In genomic region chr3:47151836-47152235, GRCh38 we compare ENCODE assay signal across 29 cellular contexts.
"Had no signal": no experiment of that assay in that cellular context is flagged by ENCODE, and none has a peak within 500 bp of the region (broad histone marks: within the 10 kb centered on the region; RNA-seq: fewer than 3 reads in every experiment).

No MANE protein-coding gene starts in this region.

- H3K9me3 ChIP-seq: ascending aorta, gastroesophageal sphincter, uterus had no signal

- ATAC-seq: gastroesophageal sphincter, left colon, sciatic nerve had no signal

- H3K9me3 Mint-ChIP-seq: activated CD4-positive, alpha-beta memory T cell treated with anti-CD3 and anti-CD28 coated beads for 36 hours; activated CD4-positive, alpha-beta T cell treated with anti-CD3 and anti-CD28 coated beads, Interleukin-2, amount 10 ng/mL, durations not matched to agents 24 days and 14 days; activated naive CD4-positive, alpha-beta T cell treated with anti-CD3 and anti-CD28 coated beads, Interleukin-2, amount 50 U/mL, for 24 hours; activated T-cell treated with anti-CD3 and anti-CD28 coated beads, Interleukin-2, amount 50 U/mL, for 24 hours; effector memory CD8-positive, alpha-beta T cell; nephron; stimulated activated naive CD8-positive, alpha-beta T cell treated with anti-CD3 and anti-CD28 coated beads, Interleukin-15, Interleukin-2, amounts not matched to agents 100 ng/mL and 50 ng/mL, for 24 hours; T-helper 1 cell treated with Interleukin-12 subunit alpha and Interleukin-12 subunit beta and Interleukin-4 antibody, amounts not matched to agents 30 μg/mL and 1 μg/mL, for 36 hours; type B pancreatic cell had no signal

- H3K4me3 ChIP-seq: ascending aorta, coronary artery, gastroesophageal sphincter, skin epidermis, uterus had no signal

- FAIRE-seq: kidney, TTC549 had no signal

- H3K27me3 Mint-ChIP-seq: activated CD4-positive, alpha-beta memory T cell treated with anti-CD3 and anti-CD28 coated beads for 36 hours; activated CD4-positive, alpha-beta T cell treated with anti-CD3 and anti-CD28 coated beads, Interleukin-2, amount 10 ng/mL, durations not matched to agents 24 days and 14 days; activated naive CD4-positive, alpha-beta T cell treated with anti-CD3 and anti-CD28 coated beads, Interleukin-2, amount 50 U/mL, for 24 hours; activated T-cell treated with anti-CD3 and anti-CD28 coated beads, Interleukin-2, amount 50 U/mL, for 24 hours; effector memory CD8-positive, alpha-beta T cell; stimulated activated naive CD8-positive, alpha-beta T cell treated with anti-CD3 and anti-CD28 coated beads, Interleukin-15, Interleukin-2, amounts not matched to agents 100 ng/mL and 50 ng/mL, for 24 hours; type B pancreatic cell had no signal

- H3K27me3 ChIP-seq: ascending aorta, brain microvascular endothelial cell, gastroesophageal sphincter, uterus had no signal

- DNase-seq: activated CD4-positive, alpha-beta memory T cell treated with anti-CD3 and anti-CD28 coated beads for 36 hours; activated CD4-positive, alpha-beta T cell treated with anti-CD3 and anti-CD28 coated beads, Interleukin-2, amount 10 ng/mL, durations not matched to agents 24 days and 14 days; activated CD4-positive, CD25-positive, alpha-beta regulatory T cell treated with anti-CD3 and anti-CD28 coated beads, Interleukin-2, amount 50 U/mL, for 72 hours; activated CD8-positive, alpha-beta memory T cell treated with anti-CD3 and anti-CD28 coated beads, Interleukin-2, amount 50 U/mL, for 48 hours; activated T-cell treated with anti-CD3 and anti-CD28 coated beads, Interleukin-2, amount 50 U/mL, for 24 hours; brain microvascular endothelial cell; effector memory CD8-positive, alpha-beta T cell; hippocampal formation; kidney; left colon; midbrain; stimulated activated CD4-positive, alpha-beta T cell treated with anti-CD3 and anti-CD28 coated beads, Interleukin-12 subunit alpha, Interleukin-12 subunit beta, amount 100 ng/mL, for 4 hours; stimulated activated CD4-positive, alpha-beta T cell treated with anti-CD3 and anti-CD28 coated beads, Interleukin-4, amount 100 ng/mL, for 1 hour; substantia nigra; SW 1271; T-helper 9 cell; uterus had no signal

- H3K4me3 Mint-ChIP-seq: activated CD4-positive, alpha-beta memory T cell treated with anti-CD3 and anti-CD28 coated beads for 36 hours; activated CD4-positive, alpha-beta T cell treated with anti-CD3 and anti-CD28 coated beads, Interleukin-2, amount 10 ng/mL, durations not matched to agents 24 days and 14 days; activated naive CD4-positive, alpha-beta T cell treated with anti-CD3 and anti-CD28 coated beads, Interleukin-2, amount 50 U/mL, for 24 hours; activated T-cell treated with anti-CD3 and anti-CD28 coated beads, Interleukin-2, amount 50 U/mL, for 24 hours; nephron; stimulated activated naive CD8-positive, alpha-beta T cell treated with anti-CD3 and anti-CD28 coated beads, Interleukin-15, Interleukin-2, amounts not matched to agents 100 ng/mL and 50 ng/mL, for 24 hours; T-helper 1 cell treated with Interleukin-12 subunit alpha and Interleukin-12 subunit beta and Interleukin-4 antibody, amounts not matched to agents 30 μg/mL and 1 μg/mL, for 36 hours; type B pancreatic cell had no signal

- H3K27ac ChIP-seq: ascending aorta, brain microvascular endothelial cell, coronary artery, gastroesophageal sphincter, skin epidermis, uterus, VCaP had no signal

- H3K36me3 Mint-ChIP-seq: activated CD4-positive, alpha-beta memory T cell treated with anti-CD3 and anti-CD28 coated beads for 36 hours had no signal

- H3K27ac Mint-ChIP-seq: activated CD4-positive, alpha-beta memory T cell treated with anti-CD3 and anti-CD28 coated beads for 36 hours; activated CD4-positive, alpha-beta T cell treated with anti-CD3 and anti-CD28 coated beads, Interleukin-2, amount 10 ng/mL, durations not matched to agents 24 days and 14 days; activated T-cell treated with anti-CD3 and anti-CD28 coated beads, Interleukin-2, amount 50 U/mL, for 24 hours; nephron; T-helper 1 cell treated with Interleukin-12 subunit alpha and Interleukin-12 subunit beta and Interleukin-4 antibody, amounts not matched to agents 30 μg/mL and 1 μg/mL, for 36 hours; type B pancreatic cell had no signal

- H3K36me3 ChIP-seq: ascending aorta, brain microvascular endothelial cell, gastroesophageal sphincter, uterus had no signal
